9 cellular contexts compared by ENCODE assay signal in the genomic region with DNA sequence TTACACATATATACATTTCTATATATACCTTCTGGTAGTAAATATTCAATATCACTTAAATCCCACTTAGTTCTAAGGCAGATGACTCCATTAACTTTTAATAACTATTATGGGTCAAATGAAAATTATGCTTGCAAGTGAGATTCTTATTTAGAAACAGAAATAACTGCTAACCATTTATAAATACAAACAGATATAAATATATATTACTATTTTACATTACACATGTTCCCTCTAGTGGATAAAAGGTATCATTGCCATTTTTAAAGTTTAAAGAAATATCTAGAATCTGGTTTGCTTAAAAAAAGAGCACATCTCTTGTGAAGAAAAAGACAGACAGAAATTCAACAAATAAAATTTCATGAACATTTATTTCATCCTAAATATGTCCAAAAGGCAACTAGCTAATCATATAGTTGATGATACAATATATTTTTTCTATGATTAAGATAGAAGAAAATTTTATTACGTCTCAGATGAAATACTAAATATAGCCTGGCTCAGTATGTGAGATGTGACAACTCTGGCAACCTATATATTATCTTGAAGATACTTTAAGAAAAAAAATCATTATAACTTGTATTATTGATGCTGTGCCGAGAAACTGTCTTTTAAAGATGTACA. TPM values are rescaled to one million over a fixed set of nuclear protein-coding genes. Genes with fewer than 3 reads are reported as not detected.
DNase-seq lines count a peak whose midpoint lies in the region; ATAC-seq, FAIRE-seq and TF ChIP-seq lines count a peak whose summit lies in the region.
"Had no signal": no experiment of that assay in that cellular context is flagged by ENCODE, and none has a peak within 500 bp of the region (broad histone marks: within the 10 kb centered on the region; RNA-seq: fewer than 3 reads in every experiment).

No MANE protein-coding gene starts in this region.

- CTCF ChIA-PET in CD4-positive, alpha-beta T cell (lab: Charles Lee): interaction anchor here (1.1 to 1.2 kb wide), 2 partner anchors 11 to 106 kb away, joined by 3 read pairs; a partner anchor contains a TSS

- H3K36me3 Mint-ChIP-seq in CD4-positive, alpha-beta T cell (ENCODE audit: low read depth): peaks cover 70% of the 10 kb centered on the region
- H3K36me3 Mint-ChIP-seq in activated T-cell treated with anti-CD3 and anti-CD28 coated beads, Interleukin-2, amount 50 U/mL, for 24 hours (ENCODE audit: low read depth): peaks cover 63% of the 10 kb centered on the region

- peak; percentile 45 for ATAC-seq in CD4-positive, alpha-beta T cell (ENCODE audit: poor library complexity)
- ATAC-seq in GM18498 (IDR thresholded peaks at IDR 0.05; ENCODE audit: unreplicated experiment): no peak

- H3K27me3 ChIP-seq in CD4-positive, alpha-beta T cell (ENCODE audit: control insufficient read depth, insufficient read depth, low read length): no peaks in the 10 kb centered on the region

- POLR2A ChIA-PET in CD4-positive, alpha-beta T cell (lab: Charles Lee): interaction anchor here (0.7 to 1.1 kb wide), 3 partner anchors 107 to 276 kb away, joined by 3 to 4 read pairs (median 3); no protein-coding TSS in a partner anchor

- no peaks in the 10 kb centered on the region for H3K9me3 Mint-ChIP-seq in CD4-positive, alpha-beta T cell
- H3K9me3 Mint-ChIP-seq in activated T-cell treated with anti-CD3 and anti-CD28 coated beads, Interleukin-2, amount 50 U/mL, for 24 hours: no peaks in the 10 kb centered on the region

- no peak overlapping the region for H3K27ac ChIP-seq in CD4-positive, alpha-beta T cell (ENCODE audit: low read depth, low read length)

- no peak for FAIRE-seq in HTR-8/SVneo (lab: Jason Lieb, UNC)

- no peak for DNase-seq in CD4-positive, alpha-beta T cell
- DNase-seq in HTR-8/SVneo (ENCODE audit: insufficient read length, low spot score) (peak; percentile 19), amniotic epithelial cell (ENCODE audit: low read depth) (peak; percentile 13), medulla oblongata (ENCODE audit: extremely low spot score) (peak; percentile 18), NCI-H2081 treated with DMSO at 0.1 percent for 48 hours (lab: John Stamatoyannopoulos, UW) (no peak), hypothalamus (lab: John Stamatoyannopoulos, UW) (no peak)
- no peak for DNase-seq in activated T-cell treated with anti-CD3 and anti-CD28 coated beads, Interleukin-2, amount 50 U/mL, for 24 hours

- intact Hi-C loops in CD4-positive, alpha-beta T cell (cut with DNase I, micrococcal nuclease): loop anchor here (1.0 to 2.0 kb wide), 3 partner anchors 20 to 173 kb away; no protein-coding TSS in a partner anchor

- TF ChIP-seq CTCF in CD4-positive, alpha-beta T cell (IDR thresholded peaks at IDR 0.05): peak; percentile 87

- H3K4me1 Mint-ChIP-seq in CD4-positive, alpha-beta T cell (ENCODE audit: low read depth): peaks cover 5% of the 10 kb centered on the region
- peaks cover 6% of the 10 kb centered on the region for H3K4me1 Mint-ChIP-seq in activated T-cell treated with anti-CD3 and anti-CD28 coated beads, Interleukin-2, amount 50 U/mL, for 24 hours (ENCODE audit: low read depth)

- no peaks in the 10 kb centered on the region for H3K9me3 ChIP-seq in CD4-positive, alpha-beta T cell (ENCODE audit: control insufficient read depth, low read length)

- H3K27me3 Mint-ChIP-seq in CD4-positive, alpha-beta T cell: no peaks in the 10 kb centered on the region
- H3K27me3 Mint-ChIP-seq in activated T-cell treated with anti-CD3 and anti-CD28 coated beads, Interleukin-2, amount 50 U/mL, for 24 hours: no peaks in the 10 kb centered on the region
- H3K27me3 Mint-ChIP-seq: activated naive CD8-positive, alpha-beta T cell had no signal

- no peak overlapping the region for H3K4me3 Mint-ChIP-seq in CD4-positive, alpha-beta T cell
- no peak overlapping the region for H3K4me3 Mint-ChIP-seq in activated T-cell treated with anti-CD3 and anti-CD28 coated beads, Interleukin-2, amount 50 U/mL, for 24 hours
- H3K4me3 Mint-ChIP-seq: activated naive CD8-positive, alpha-beta T cell had no signal

- peak overlapping the region; percentile 65 for H3K27ac Mint-ChIP-seq in CD4-positive, alpha-beta T cell
- H3K27ac Mint-ChIP-seq in activated T-cell treated with anti-CD3 and anti-CD28 coated beads, Interleukin-2, amount 50 U/mL, for 24 hours: no peak overlapping the region
- H3K27ac Mint-ChIP-seq: activated naive CD8-positive, alpha-beta T cell had no signal

RNA-seq across cellular contexts. Expression of a gene that starts 11.7 kb away (rescaled TPM):
- total RNA-seq in CD4-positive, alpha-beta T cell: under 1 TPM; 0.45 to 0.93 TPM

RNA-seq across cellular contexts. Expression of a gene that starts 35.0 kb away (rescaled TPM):
- total RNA-seq in CD4-positive, alpha-beta T cell: 1 to 10 TPM; 5.4 to 7.2 TPM

Comparison
In these comparisons a context has a peak if more than half of its experiments do, and no peak if none do; other contexts are left out.
1. DNase-seq: peak in HTR-8/SVneo (single experiment), amniotic epithelial cell (single experiment) and medulla oblongata (single experiment); none in CD4-positive, alpha-beta T cell (0 of 10), NCI-H2081 treated with DMSO at 0.1 percent for 48 hours (single experiment), activated T-cell treated with anti-CD3 and anti-CD28 coated beads, Interleukin-2, amount 50 U/mL, for 24 hours (single experiment) and hypothalamus (0 of 51).